ENCODE assay signal across 10 cellular contexts in genomic region chr17:34703533-34703932, GRCh38.
A peak's percentile ranks its signal among the peaks of the same experiment; 100 is the strongest.
DNase-seq lines count a peak whose midpoint lies in the region; ATAC-seq and TF ChIP-seq lines count a peak whose summit lies in the region.
"Had no signal": no experiment of that assay in that cellular context is flagged by ENCODE, and none has a peak within 500 bp of the region (broad histone marks: within the 10 kb centered on the region; RNA-seq: fewer than 3 reads in every experiment).

No MANE protein-coding gene starts in this region.

- no peaks in the 10 kb centered on the region for H3K9me3 Mint-ChIP-seq in type B pancreatic cell

- no peaks in the 10 kb centered on the region for H3K4me1 Mint-ChIP-seq in type B pancreatic cell (ENCODE audit: unreplicated experiment)
- H3K4me1 Mint-ChIP-seq: immature natural killer cell had no signal

- H3K36me3 Mint-ChIP-seq in type B pancreatic cell: no peaks in the 10 kb centered on the region
- H3K36me3 Mint-ChIP-seq: immature natural killer cell had no signal

- no peak for TF ChIP-seq CTCF in foreskin fibroblast (IDR thresholded peaks at IDR 0.05; ENCODE audit: low read depth, low read length)
- no peak for TF ChIP-seq CTCF in type B pancreatic cell (conservative IDR thresholded peaks at IDR 0.05)

- no peak overlapping the region for H3K4me3 Mint-ChIP-seq in type B pancreatic cell
- H3K4me3 Mint-ChIP-seq: immature natural killer cell had no signal

- H3K27me3 Mint-ChIP-seq in type B pancreatic cell: peaks cover 29% of the 10 kb centered on the region

- no peak overlapping the region for H3K4me3 ChIP-seq in foreskin fibroblast (ENCODE audit: low read depth in 1 of 2, low read length in 2 of 2)

- ATAC-seq in left cardiac atrium (no peak), Right ventricle myocardium superior (ENCODE audit: poor library complexity) (no peak), GM18907 (IDR thresholded peaks at IDR 0.05; ENCODE audit: unreplicated experiment) (no peak)

- intact Hi-C loops in left cardiac atrium (cut with DNase I): no loop called here
- intact Hi-C loops in Right ventricle myocardium superior (cut with DNase I): no loop called here

- DNase-seq in left cardiac atrium: peak; percentile 43
- no peak for DNase-seq in Right ventricle myocardium superior
- DNase-seq in SW480 (ENCODE audit: low spot score): peak; percentile 26
- peak; percentile 7 to 42 for DNase-seq in foreskin fibroblast
- DNase-seq in type B pancreatic cell (ENCODE audit: extremely low spot score, unreplicated experiment): peak; percentile 72
- no peak for DNase-seq in SKM-1 treated with dmso at 0.1 percent for 144 hours (lab: John Stamatoyannopoulos, UW; ENCODE audit: unreplicated experiment)
- DNase-seq in epidermal melanocyte (ENCODE audit: insufficient read length, low spot score): no peak
- DNase-seq: GDM1 had no signal

- no peak overlapping the region for H3K27ac Mint-ChIP-seq in type B pancreatic cell
- H3K27ac Mint-ChIP-seq: immature natural killer cell had no signal

Comparison
In these comparisons a context has a peak if more than half of its experiments do, and no peak if none do; other contexts are left out.
1. DNase-seq: peak in left cardiac atrium (single experiment), SW480 (single experiment), foreskin fibroblast (2 of 2) and type B pancreatic cell (single experiment); none in Right ventricle myocardium superior (single experiment), SKM-1 treated with dmso at 0.1 percent for 144 hours (single experiment) and epidermal melanocyte (single experiment).